26 cellular contexts compared by ENCODE assay signal in the genomic region with DNA sequence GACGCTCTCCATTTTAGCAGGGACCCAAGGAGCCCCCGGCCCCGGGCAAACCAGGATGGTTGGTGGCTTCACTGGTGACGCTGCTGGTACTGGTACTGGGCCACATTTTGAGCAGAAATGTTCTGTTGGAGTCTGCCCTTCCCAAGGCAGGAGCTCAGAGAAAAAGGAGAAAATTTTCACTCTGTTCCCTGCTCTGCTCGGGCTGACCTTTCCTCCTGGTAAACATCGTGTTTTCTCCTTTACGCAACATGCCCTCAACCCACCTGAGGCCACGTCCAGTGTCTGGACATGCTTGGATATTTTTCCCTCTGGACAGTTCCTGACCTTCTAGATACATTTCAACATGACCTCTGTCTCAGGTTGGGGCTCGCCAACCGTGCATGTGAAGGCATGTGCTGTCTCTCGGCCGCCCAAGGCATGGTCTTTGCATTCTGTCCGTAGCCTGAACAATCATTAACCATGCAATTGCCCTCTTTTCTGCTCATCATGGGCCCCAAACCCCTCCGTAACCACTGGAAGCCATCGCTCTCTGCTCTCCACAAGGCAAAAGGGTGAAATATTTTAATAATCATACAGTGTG.
"Had no signal": no experiment of that assay in that cellular context is flagged by ENCODE, and none has a peak within 500 bp of the region (broad histone marks: within the 10 kb centered on the region; RNA-seq: fewer than 3 reads in every experiment).

No MANE protein-coding gene starts in this region.

- H3K27me3 ChIP-seq: pancreas, stomach, testis, thyroid gland, transverse colon had no signal

- H3K36me3 ChIP-seq: heart left ventricle, lower lobe of right lung, pancreas, prostate gland, stomach, thyroid gland, transverse colon, upper lobe of right lung had no signal

- DNase-seq: heart left ventricle; hypothalamus; immature natural killer cell; kidney; left colon; left ventricle myocardium superior; lower lobe of right lung; mammary epithelial cell; mesenchymal stem cell; naive thymus-derived CD8-positive, alpha-beta T cell; nucleus accumbens; pancreas; stimulated activated CD4-positive, alpha-beta T cell treated with anti-CD3 and anti-CD28 coated beads, Interleukin-12 subunit alpha, Interleukin-12 subunit beta, amount 100 ng/mL, for 4 hours; stimulated activated CD4-positive, alpha-beta T cell treated with anti-CD3 and anti-CD28 coated beads, Interleukin-15, amount 100 ng/mL, for 24 hours; stimulated activated CD4-positive, alpha-beta T cell treated with anti-CD3 and anti-CD28 coated beads, Interleukin-2, amount 100 ng/mL, for 24 hours; stimulated activated CD4-positive, alpha-beta T cell treated with anti-CD3 and anti-CD28 coated beads, Interleukin-4, amount 100 ng/mL, for 1 hour; stimulated activated naive B cell treated with anti-CD40 and anti-IgM and Interleukin-4, amounts not matched to agents 10 μg/mL and 1 μg/mL and 100 μg/mL, for 72 hours; stimulated activated naive CD8-positive, alpha-beta T cell treated with anti-CD3 and anti-CD28 coated beads, Interleukin-15, Interleukin-2, amounts not matched to agents 100 U/mL and 50 U/mL, for 24 hours; stomach; testis; thyroid gland; transverse colon; upper lobe of right lung had no signal

- H3K9me3 ChIP-seq: pancreas, prostate gland, testis, thyroid gland, transverse colon, upper lobe of right lung had no signal

- H3K27ac ChIP-seq: heart left ventricle, lower lobe of right lung, pancreas, prostate gland, skin epidermis, stomach, testis, thyroid gland, transverse colon, upper lobe of right lung had no signal

- ATAC-seq: heart left ventricle; left colon; left ventricle myocardium superior; lower lobe of right lung; naive thymus-derived CD8-positive, alpha-beta T cell; pancreas; sciatic nerve; stimulated activated naive B cell treated with anti-CD40 and anti-IgM and Interleukin-4, amounts not matched to agents 10 μg/mL and 1 μg/mL and 100 μg/mL, for 72 hours; stimulated activated naive CD8-positive, alpha-beta T cell treated with anti-CD3 and anti-CD28 coated beads, Interleukin-15, Interleukin-2, amounts not matched to agents 100 U/mL and 50 U/mL, for 24 hours; upper lobe of right lung had no signal

- H3K4me1 ChIP-seq: heart left ventricle, lower lobe of right lung, pancreas, prostate gland, stomach, thyroid gland, transverse colon, upper lobe of right lung had no signal

- H3K4me3 ChIP-seq: heart left ventricle, lower lobe of right lung, pancreas, prostate gland, skin epidermis, stomach, testis, thyroid gland, transverse colon, upper lobe of right lung had no signal
